In the genomic region with DNA sequence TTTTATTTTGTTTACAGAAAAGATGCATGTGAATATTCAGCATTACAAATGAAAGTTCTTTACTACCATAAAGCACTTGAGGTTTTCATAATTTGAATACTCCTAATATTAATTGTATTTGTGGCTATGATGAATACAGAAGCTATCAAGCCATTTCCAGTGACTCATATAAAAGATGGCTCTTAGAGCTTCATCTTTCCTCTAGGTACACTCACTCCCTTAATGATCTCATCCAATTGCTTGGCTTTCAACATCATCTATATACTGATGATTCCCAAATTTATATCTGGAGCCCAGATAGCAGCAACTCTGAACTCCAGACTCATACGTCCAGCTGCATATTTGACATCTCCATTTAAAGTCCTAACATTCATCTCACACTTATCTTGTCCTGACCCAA, we compare ENCODE assay signal across 14 cellular contexts.
"Had no signal": no experiment of that assay in that cellular context is flagged by ENCODE, and none has a peak within 500 bp of the region (broad histone marks: within the 10 kb centered on the region; RNA-seq: fewer than 3 reads in every experiment).

No MANE protein-coding gene starts in this region.

- H3K4me3 ChIP-seq: esophagus squamous epithelium, gastrocnemius medialis had no signal

- DNase-seq: activated CD4-positive, alpha-beta T cell treated with anti-CD3 and anti-CD28 coated beads for 1 hour; activated CD4-positive, alpha-beta T cell treated with anti-CD3 and anti-CD28 coated beads, Interleukin-2, amount 50 U/mL, for 48 hours; activated CD8-positive, alpha-beta memory T cell treated with anti-CD3 and anti-CD28 coated beads, Interleukin-2, amount 10 ng/mL, durations not matched to agents 7 days and 5 days; activated effector memory CD4-positive, alpha-beta T cell treated with anti-CD3 and anti-CD28 coated beads, Interleukin-2, amount 50 U/mL, for 16 hours; activated T-cell treated with anti-CD3 and anti-CD28 coated beads, Interleukin-2, amount 50 U/mL, for 24 hours; anterior cingulate cortex; esophagus squamous epithelium; gastrocnemius medialis; kidney glomerular epithelial cell; stimulated activated CD4-positive, alpha-beta T cell treated with anti-CD3 and anti-CD28 coated beads, Interleukin-12 subunit alpha, Interleukin-12 subunit beta, amount 100 ng/mL, for 4 hours; stimulated activated naive CD4-positive, alpha-beta T cell; substantia nigra; trophoblast cell had no signal

- ATAC-seq: activated CD8-positive, alpha-beta memory T cell treated with anti-CD3 and anti-CD28 coated beads, Interleukin-2, amount 10 ng/mL, durations not matched to agents 7 days and 5 days; gastrocnemius medialis; sciatic nerve had no signal
